14 cellular contexts compared by ENCODE assay signal in the genomic region with DNA sequence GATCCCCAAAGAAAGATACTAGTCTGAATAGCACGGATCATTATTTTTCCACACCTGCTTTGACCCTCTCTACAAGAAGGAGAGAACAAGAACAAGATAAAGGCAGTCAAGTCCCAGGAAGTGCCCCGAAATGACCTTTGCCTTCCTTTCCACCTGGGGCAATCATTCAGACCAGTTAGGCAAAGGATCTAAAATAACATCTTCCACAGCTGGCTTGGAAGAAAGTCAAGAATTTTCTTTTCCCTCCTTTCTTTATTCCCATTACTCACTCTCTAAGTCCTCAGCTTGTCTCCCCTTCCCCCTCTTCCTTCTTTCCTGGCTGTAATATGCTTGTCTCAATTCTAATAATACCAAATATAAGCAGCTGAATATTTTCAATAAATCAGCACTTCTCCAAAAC.
A peak's percentile ranks its signal among the peaks of the same experiment; 100 is the strongest.
DNase-seq lines count a peak whose midpoint lies in the region; ATAC-seq and TF ChIP-seq lines count a peak whose summit lies in the region.
"Had no signal": no experiment of that assay in that cellular context is flagged by ENCODE, and none has a peak within 500 bp of the region (broad histone marks: within the 10 kb centered on the region; RNA-seq: fewer than 3 reads in every experiment).

No MANE protein-coding gene starts in this region.

- H3F3A ChIP-seq in MM.1S (ENCODE audit: insufficient read depth, low read length): no peaks in the 10 kb centered on the region

- no peaks in the 10 kb centered on the region for H3K27me3 ChIP-seq in MM.1S (replicated peaks; ENCODE audit: insufficient read depth, low read length)

- TF ChIP-seq RAD21 in Ishikawa (IDR thresholded peaks at IDR 0.05; ENCODE audit: low read depth): no peak; the same call in 1 of the 2 replicates

- no peaks in the 10 kb centered on the region for H3K4me1 ChIP-seq in MM.1S (ENCODE audit: low read length)

- no peak overlapping the region for H3K27ac Mint-ChIP-seq in stimulated activated memory B cell treated with anti-CD40 and anti-IgM and Interleukin-4, amounts not matched to agents 10 μg/mL and 1 μg/mL and 100 μg/mL, for 72 hours
- H3K27ac Mint-ChIP-seq: activated T-cell treated with anti-CD3 and anti-CD28 coated beads, Interleukin-2, amount 50 U/mL, for 24 hours; CD8-positive, alpha-beta T cell; dendritic cell treated with granulocyte-macrophage colony-stimulating factor and Interleukin-4, amounts not matched to agents 40 ng/mL and 50 ng/mL, for 4 days had no signal

- H3K79me2 ChIP-seq in MM.1S (ENCODE audit: low read length): no peaks in the 10 kb centered on the region

- no peak overlapping the region for H3K4me3 Mint-ChIP-seq in stimulated activated memory B cell treated with anti-CD40 and anti-IgM and Interleukin-4, amounts not matched to agents 10 μg/mL and 1 μg/mL and 100 μg/mL, for 72 hours
- H3K4me3 Mint-ChIP-seq: activated T-cell treated with anti-CD3 and anti-CD28 coated beads, Interleukin-2, amount 50 U/mL, for 24 hours; CD8-positive, alpha-beta T cell; dendritic cell treated with granulocyte-macrophage colony-stimulating factor and Interleukin-4, amounts not matched to agents 40 ng/mL and 50 ng/mL, for 4 days had no signal

- H2AFZ ChIP-seq in MM.1S (ENCODE audit: low read length): no peak overlapping the region

- H3K36me3 ChIP-seq in MM.1S (replicated peaks; ENCODE audit: insufficient read depth, low read length): no peaks in the 10 kb centered on the region

- TF ChIP-seq EP300 in Ishikawa (IDR thresholded peaks at IDR 0.05; ENCODE audit: borderline replicate concordance): peak; percentile 59

- DNase-seq in foreskin fibroblast: peak; percentile 52 to 68
- peak; percentile 57 for DNase-seq in skeletal muscle cell (ENCODE audit: low read depth)
- DNase-seq in mucosa of gallbladder (ENCODE audit: low spot score): no peak
- no peak for DNase-seq in MM.1S
- DNase-seq in ureter (ENCODE audit: low spot score): no peak
- DNase-seq: activated CD4-positive, alpha-beta T cell treated with anti-CD3 and anti-CD28 coated beads, Interleukin-2, amount 50 U/mL, for 1 hour; activated T-cell treated with anti-CD3 and anti-CD28 coated beads, Interleukin-2, amount 50 U/mL, for 24 hours; CD8-positive, alpha-beta T cell; foreskin melanocyte; trophoblast cell had no signal

- no peaks in the 10 kb centered on the region for H3K36me3 Mint-ChIP-seq in stimulated activated memory B cell treated with anti-CD40 and anti-IgM and Interleukin-4, amounts not matched to agents 10 μg/mL and 1 μg/mL and 100 μg/mL, for 72 hours
- H3K36me3 Mint-ChIP-seq: CD8-positive, alpha-beta T cell had no signal

- TF ChIP-seq CTCF in foreskin fibroblast (IDR thresholded peaks at IDR 0.05; ENCODE audit: low read depth, low read length) (no peak), MM.1S (IDR thresholded peaks at IDR 0.05; ENCODE audit: low read length) (no peak)

- H3K4me3 ChIP-seq in foreskin fibroblast (ENCODE audit: low read depth in 1 of 2, low read length in 2 of 2) (no peak overlapping the region), skeletal muscle cell (ENCODE audit: low read depth, low read length) (no peak overlapping the region), MM.1S (ENCODE audit: low read length) (no peak overlapping the region)

- no peaks in the 10 kb centered on the region for H4K20me1 ChIP-seq in MM.1S (ENCODE audit: insufficient read depth, low read length)

- no peak for ATAC-seq in stimulated activated memory B cell treated with anti-CD40 and anti-IgM and Interleukin-4, amounts not matched to agents 10 μg/mL and 1 μg/mL and 100 μg/mL, for 72 hours
- ATAC-seq: CD8-positive, alpha-beta T cell had no signal

- H3K9ac ChIP-seq in MM.1S (ENCODE audit: low read length): no peak overlapping the region

- H3K4me1 Mint-ChIP-seq in stimulated activated memory B cell treated with anti-CD40 and anti-IgM and Interleukin-4, amounts not matched to agents 10 μg/mL and 1 μg/mL and 100 μg/mL, for 72 hours: no peaks in the 10 kb centered on the region

- peaks cover 7% of the 10 kb centered on the region for H3K27me3 Mint-ChIP-seq in stimulated activated memory B cell treated with anti-CD40 and anti-IgM and Interleukin-4, amounts not matched to agents 10 μg/mL and 1 μg/mL and 100 μg/mL, for 72 hours
- H3K27me3 Mint-ChIP-seq: dendritic cell treated with granulocyte-macrophage colony-stimulating factor and Interleukin-4, amounts not matched to agents 40 ng/mL and 50 ng/mL, for 4 days had no signal

- no peak overlapping the region for H3K4me2 ChIP-seq in MM.1S (ENCODE audit: low read depth, low read length)

- no peaks in the 10 kb centered on the region for H3K9me2 ChIP-seq in MM.1S (replicated peaks; ENCODE audit: insufficient read depth, low read length)

- H3K9me3 Mint-ChIP-seq in stimulated activated memory B cell treated with anti-CD40 and anti-IgM and Interleukin-4, amounts not matched to agents 10 μg/mL and 1 μg/mL and 100 μg/mL, for 72 hours: peaks cover 4% of the 10 kb centered on the region
- H3K9me3 Mint-ChIP-seq: CD8-positive, alpha-beta T cell; dendritic cell treated with granulocyte-macrophage colony-stimulating factor and Interleukin-4, amounts not matched to agents 40 ng/mL and 50 ng/mL, for 4 days had no signal

- peak overlapping the region; percentile 42 for H3K27ac ChIP-seq in angular gyrus (ENCODE audit: low read depth, low read length)
- no peak overlapping the region for H3K27ac ChIP-seq in MM.1S (ENCODE audit: low read length)

- no peaks in the 10 kb centered on the region for H3K9me3 ChIP-seq in MM.1S (replicated peaks; ENCODE audit: insufficient read depth, low read length)

TF ChIP-seq in Ishikawa, 13 proteins besides CTCF, POLR2A, EP300 and RAD21:
- TF ChIP-seq NFIC (IDR thresholded peaks at IDR 0.05) (peak; percentile 49; the same call in 1 of the 2 replicates), TEAD4 (IDR thresholded peaks at IDR 0.05) (no peak), TCF12 (IDR thresholded peaks at IDR 0.05; ENCODE audit: low read depth) (peak; percentile 40; the same call in 1 of the 2 replicates)
TF ChIP-seq in Ishikawa: peak in this region for 2.

Comparison
In these comparisons a context has a peak if more than half of its experiments do, and no peak if none do; other contexts are left out.
1. DNase-seq: peak in foreskin fibroblast (2 of 2) and skeletal muscle cell (single experiment); none in mucosa of gallbladder (single experiment), MM.1S (single experiment) and ureter (single experiment).